ENCODE assay signal across 10 cellular contexts in the genomic region with DNA sequence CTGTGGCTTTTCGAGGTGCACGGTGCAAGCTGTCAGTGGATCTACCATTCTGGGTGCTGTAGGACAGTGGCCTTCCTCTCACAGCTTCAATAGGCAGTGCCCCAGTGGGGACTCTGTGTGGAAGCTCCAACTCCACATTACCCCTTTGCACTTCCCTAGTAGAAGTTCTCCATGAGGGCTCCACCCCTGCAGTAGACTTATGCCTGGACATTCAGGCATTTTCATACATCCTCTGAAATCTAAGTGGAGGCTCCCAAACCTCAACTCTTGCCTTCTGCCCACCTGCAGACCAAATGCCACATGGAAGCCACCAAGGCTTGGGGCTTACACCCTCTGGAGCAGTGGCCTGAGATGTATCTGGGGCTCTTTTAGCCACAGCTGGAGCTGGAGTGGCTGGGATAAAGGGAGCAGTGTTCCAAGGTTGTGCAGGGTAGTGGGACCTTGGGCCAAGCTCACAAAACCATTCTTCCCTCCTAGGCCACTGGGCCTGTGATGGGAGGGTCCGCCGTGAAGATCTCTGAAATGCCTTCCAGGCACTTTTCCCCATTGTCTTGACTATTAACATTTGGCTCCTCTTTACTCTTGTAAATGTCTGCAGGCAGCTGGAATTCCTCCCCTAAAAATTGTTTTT. TPM values are rescaled to one million over a fixed set of nuclear protein-coding genes. Genes with fewer than 3 reads are reported as not detected.
"Had no signal": no experiment of that assay in that cellular context is flagged by ENCODE, and none has a peak within 500 bp of the region (broad histone marks: within the 10 kb centered on the region; RNA-seq: fewer than 3 reads in every experiment).

No MANE protein-coding gene starts in this region.

- H3K4me1 ChIP-seq: HAP-1 had no signal

- FAIRE-seq: HepG2 had no signal

- DNase-seq: GM23248, GOT3, H7, IMR-90, KBM-7 had no signal

- H3K4me2 ChIP-seq: KMS-11 had no signal

- H3K9ac ChIP-seq: GM23248, KMS-11 had no signal

- ATAC-seq: HCT116, HepG2 had no signal

- H2AFZ ChIP-seq: GM23248 had no signal

- H3K36me3 ChIP-seq: HAP-1 had no signal

- H3K27ac ChIP-seq: GM23248, HL-60, KMS-11 had no signal

- H3K4me3 ChIP-seq: GM23248, HAP-1 had no signal

RNA-seq across cellular contexts. Expression of a gene that starts 53.1 kb away (rescaled TPM):
- total RNA-seq: HepG2 had no signal
- polyA plus RNA-seq: HepG2 had no signal
